Comparison of ENCODE assay signal across 8 cellular contexts in the genomic region with DNA sequence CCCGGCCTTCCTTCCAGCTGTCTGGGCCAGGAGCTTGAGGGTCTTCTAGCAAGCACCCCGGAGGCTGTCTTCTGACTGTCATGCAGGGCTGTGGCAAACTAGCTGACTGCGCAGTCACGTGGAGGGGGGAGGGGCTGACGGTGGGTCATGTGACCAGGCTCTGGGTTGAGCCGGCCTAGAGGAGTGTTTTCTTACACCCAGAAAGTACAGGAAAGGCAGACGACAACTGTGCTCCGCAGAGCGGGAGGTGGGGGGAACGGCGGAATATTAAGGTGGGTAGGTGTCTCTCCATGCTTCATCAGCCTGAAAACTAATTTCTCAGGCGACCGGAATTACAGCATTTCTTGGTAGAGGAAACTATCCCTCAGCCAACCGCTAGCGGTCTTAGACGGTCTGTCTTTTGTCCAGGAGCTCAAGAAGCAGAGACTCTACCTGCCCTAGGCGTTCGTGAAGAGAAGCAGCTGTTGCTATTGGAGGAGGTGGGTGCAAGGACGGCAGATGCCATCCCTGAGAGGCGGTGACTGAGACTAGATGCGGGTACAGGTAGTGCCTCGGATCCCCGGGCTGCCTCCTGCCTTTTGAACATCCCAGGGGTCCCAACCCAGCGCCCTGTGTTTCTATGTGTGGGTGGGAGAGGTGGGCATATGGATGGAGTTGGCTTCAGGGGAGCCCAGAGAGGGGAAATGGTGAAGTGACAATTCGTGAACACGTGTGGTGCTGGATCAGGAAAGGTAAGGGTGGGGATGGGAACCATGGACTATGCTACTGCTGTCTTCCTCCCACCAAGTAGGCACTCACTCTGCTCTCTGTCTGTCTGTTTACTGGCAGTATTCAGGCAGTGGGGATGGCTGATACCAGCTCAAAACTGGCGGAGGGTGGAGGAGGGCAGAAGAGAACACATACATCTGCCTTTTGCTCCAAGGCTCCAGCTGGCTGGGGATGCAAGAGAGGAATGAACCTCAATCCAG. TPM values are rescaled to one million over a fixed set of nuclear protein-coding genes. Genes with fewer than 3 reads are reported as not detected.
DNase-seq lines count a peak whose midpoint lies in the region; TF ChIP-seq lines count a peak whose summit lies in the region.

No MANE protein-coding gene starts in this region.

- H3K36me3 ChIP-seq in kidney epithelial cell (ENCODE audit: control insufficient read depth, insufficient read depth, low read length): no peaks in the 10 kb centered on the region

- H3K27me3 Mint-ChIP-seq in HFFc6 (ENCODE audit: insufficient read depth): no peaks in the 10 kb centered on the region

- peaks cover 14% of the 10 kb centered on the region for H3K4me1 Mint-ChIP-seq in HFFc6 (ENCODE audit: low read depth)

- peak overlapping the region; percentile 44; the same call in 1 of the 2 replicates for H3K4me3 ChIP-seq in GM08714 (ENCODE audit: low read length)
- H3K4me3 ChIP-seq in kidney epithelial cell (ENCODE audit: low read depth, low read length): peak overlapping the region; percentile 32

- no peaks in the 10 kb centered on the region for H3K27me3 ChIP-seq in kidney epithelial cell (ENCODE audit: control insufficient read depth, insufficient read depth, low read length)

- peak overlapping the region; percentile 97 for H3K4me3 Mint-ChIP-seq in HFFc6

- peak; percentile 22 for TF ChIP-seq CTCF in HFFc6 (IDR thresholded peaks at IDR 0.05)
- no peak for TF ChIP-seq CTCF in kidney epithelial cell (IDR thresholded peaks at IDR 0.05; ENCODE audit: insufficient read depth, low read length, poor library complexity, severe bottlenecking)

- peak overlapping the region; percentile 92 for H3K27ac Mint-ChIP-seq in HFFc6

- H3K9me3 Mint-ChIP-seq in HFFc6: no peaks in the 10 kb centered on the region

- DNase-seq in HFFc6 (peak; percentile 42), NCI-H1436 treated with DMSO at 0.1 percent for 48 hours (lab: John Stamatoyannopoulos, UW) (peak; percentile 37), cerebellar cortex (ENCODE audit: low spot score) (peak; percentile 65), kidney epithelial cell (ENCODE audit: low read depth) (peak; percentile 26), NCI-H146 treated with DMSO at 0.1 percent for 48 hours (lab: John Stamatoyannopoulos, UW; ENCODE audit: unreplicated experiment) (no peak)
- DNase-seq in activated CD4-positive, CD25-positive, alpha-beta regulatory T cell (lab: John Stamatoyannopoulos, UW): peak; percentile 52 to 63 (median 58)
- peak; percentile 68 to 79 (median 78) for DNase-seq in stimulated activated CD4-positive, alpha-beta T cell treated with anti-CD3 and anti-CD28 coated beads, Interleukin-12 subunit alpha, Interleukin-12 subunit beta, amount 100 ng/mL, for 48 hours (ENCODE audit: low read depth in 2 of 3, low spot score in 1 of 3)

- no peaks in the 10 kb centered on the region; the same call in 1 of the 2 replicates for H3K36me3 Mint-ChIP-seq in HFFc6 (ENCODE audit: low read depth)

RNA-seq across cellular contexts. Expression of gene GPRASP1, which starts 8.8 kb away (rescaled TPM):
- total RNA-seq in HFFc6 (2021; fragmentation: NEBNext Ultra II Directional; extraction: Animal tissue kit (Norgen Biotek cat#: 25700)): 1 to 10 TPM in 1 of 6 experiments, under 1 TPM in 5; 0.76 to 1.1 (median 0.95) TPM
- 0.41 and 1.5 TPM in 2 replicates for total RNA-seq in kidney epithelial cell

RNA-seq across cellular contexts. Expression of gene GPRASP2, which starts 52.2 kb away (rescaled TPM):
- 10 to 100 TPM in 4 of 6 experiments, 1 to 10 TPM in 2; 7.9 to 15.0 (median 12.4) TPM for total RNA-seq in HFFc6 (2021; fragmentation: NEBNext Ultra II Directional; extraction: Animal tissue kit (Norgen Biotek cat#: 25700))
- 10.5 and 10.6 TPM in 2 replicates for total RNA-seq in kidney epithelial cell
